Comparison of ENCODE assay signal across 14 cellular contexts in genomic region chr4:15955670-15956069, GRCh38. TPM values are rescaled to one million over a fixed set of nuclear protein-coding genes. Genes with fewer than 3 reads are reported as not detected.
DNase-seq lines count a peak whose midpoint lies in the region; ATAC-seq and TF ChIP-seq lines count a peak whose summit lies in the region.
"Had no signal": no experiment of that assay in that cellular context is flagged by ENCODE, and none has a peak within 500 bp of the region (broad histone marks: within the 10 kb centered on the region; RNA-seq: fewer than 3 reads in every experiment).

No MANE protein-coding gene starts in this region.

- H3K4me1 Mint-ChIP-seq in CD14-positive monocyte, result peaks cover 4% of the 10 kb centered on the region
- H3K4me1 Mint-ChIP-seq: endodermal cell had no signal

- TF ChIP-seq CTCF in GM12864 (IDR thresholded peaks at IDR 0.05; ENCODE audit: low read depth, low read length, missing control alignments) (peak; percentile 10), PC-3 (conservative IDR thresholded peaks at IDR 0.05; ENCODE audit: low read depth, low read length) (peak; percentile 42), fibroblast of lung (conservative IDR thresholded peaks at IDR 0.05 in 1 of 2, IDR thresholded peaks at IDR 0.05 in 1 of 2; ENCODE audit: low read depth in 1 of 2, low read length in 2 of 2) (peak; percentile 15 to 18), CD14-positive monocyte (IDR thresholded peaks at IDR 0.05) (no peak)

- in situ Hi-C loops in ACHN (cut with HindIII; ENCODE audit: low pct_ligation_motif_present, low pct_unique_long_range_greater_than_20kb, low sequenced_read_pairs), result no loop called here

- H3K27me3 ChIP-seq in PC-3 (ENCODE audit: low read length) (no peaks in the 10 kb centered on the region), fibroblast of lung (ENCODE audit: control insufficient read depth, insufficient read depth, low read length) (no peaks in the 10 kb centered on the region), H7 (ENCODE audit: control insufficient read depth, insufficient read depth, low read length) (no peaks in the 10 kb centered on the region)
- H3K27me3 ChIP-seq: body of pancreas, Peyer's patch had no signal

- intact Hi-C loops in PC-3 (cut with micrococcal nuclease), result loop anchor here (1.0 to 2.0 kb wide), 5 partner anchors 43 to 476 kb away; no protein-coding TSS in a partner anchor
- intact Hi-C loops in CD14-positive monocyte (cut with micrococcal nuclease), result loop anchor here (1.0 to 5.0 kb wide), 4 partner anchors 47 to 148 kb away; no protein-coding TSS in a partner anchor

- no peaks in the 10 kb centered on the region for H3K79me2 ChIP-seq in PC-3 (ENCODE audit: low read length)
- H3K79me2 ChIP-seq in fibroblast of lung (ENCODE audit: control insufficient read depth, insufficient read depth, low read length), result no peaks in the 10 kb centered on the region

- H3K9me3 ChIP-seq in PC-3 (ENCODE audit: low read length) (no peaks in the 10 kb centered on the region), fibroblast of lung (ENCODE audit: control insufficient read depth, insufficient read depth, low read depth, low read length) (no peaks in the 10 kb centered on the region)
- H3K9me3 ChIP-seq: body of pancreas, Peyer's patch had no signal

- BruUV-seq in PC-3 (replicated peaks; lab: Mats Ljungman, UMichigan), result no TSS peak

- peaks cover 6% of the 10 kb centered on the region for H3K4me1 ChIP-seq in PC-3 (ENCODE audit: insufficient read depth, low read length)
- H3K4me1 ChIP-seq in fibroblast of lung (ENCODE audit: control insufficient read depth, extremely low read depth, insufficient read depth, low read length), result no peaks in the 10 kb centered on the region
- H3K4me1 ChIP-seq: body of pancreas, Peyer's patch had no signal

- no peak overlapping the region for H3K4me2 ChIP-seq in PC-3 (ENCODE audit: low read length)
- no peak overlapping the region for H3K4me2 ChIP-seq in fibroblast of lung (ENCODE audit: extremely low read depth, insufficient read depth, low read length)
- H3K4me2 ChIP-seq: GM23338 had no signal

- no peak overlapping the region for H3K27ac Mint-ChIP-seq in CD14-positive monocyte
- H3K27ac Mint-ChIP-seq: CD8-positive, alpha-beta T cell; endodermal cell; GM23338 had no signal

- no peaks in the 10 kb centered on the region for H4K20me1 ChIP-seq in PC-3 (ENCODE audit: low read length)
- no peaks in the 10 kb centered on the region for H4K20me1 ChIP-seq in fibroblast of lung (ENCODE audit: control insufficient read depth, extremely low read depth, insufficient read depth, low read length)

- H3K9me3 Mint-ChIP-seq in CD14-positive monocyte, result peaks cover 5 to 9% (median 6%) of the 10 kb centered on the region in 7 donors
- H3K9me3 Mint-ChIP-seq: CD8-positive, alpha-beta T cell had no signal

- no peaks in the 10 kb centered on the region for H3K36me3 Mint-ChIP-seq in CD14-positive monocyte
- H3K36me3 Mint-ChIP-seq: CD8-positive, alpha-beta T cell had no signal

- H3K4me3 Mint-ChIP-seq in CD14-positive monocyte, result no peak overlapping the region
- H3K4me3 Mint-ChIP-seq: CD8-positive, alpha-beta T cell; endodermal cell; GM23338 had no signal

- ATAC-seq in PC-3, result peak; percentile 71

- H3K36me3 ChIP-seq in PC-3 (ENCODE audit: low read depth, low read length), result no peaks in the 10 kb centered on the region
- H3K36me3 ChIP-seq in fibroblast of lung (ENCODE audit: control insufficient read depth, insufficient read depth, low read length), result no peaks in the 10 kb centered on the region
- H3K36me3 ChIP-seq in H7 (replicated peaks; ENCODE audit: control insufficient read depth, insufficient read depth, low read length), result no peaks in the 10 kb centered on the region
- H3K36me3 ChIP-seq: Peyer's patch had no signal

- DNase-seq in ACHN, result peak; percentile 6
- no peak for DNase-seq in GM12864 (ENCODE audit: low read depth)
- DNase-seq in PC-3, result peak; percentile 49
- peak; percentile 4 to 13 for DNase-seq in fibroblast of lung (ENCODE audit: low read depth in 2 of 2)
- no peak for DNase-seq in H7
- no peak for DNase-seq in activated naive CD4-positive, alpha-beta T cell treated with anti-CD3 and anti-CD28 coated beads, Interleukin-2, amount 50 U/mL, for 16 hours
- no peak for DNase-seq in CD14-positive monocyte (ENCODE audit: low spot score)
- DNase-seq in putamen (ENCODE audit: low spot score), result no peak

- H3K27me3 Mint-ChIP-seq in CD14-positive monocyte (ENCODE audit: low read depth in 3 of 3), result peaks cover 0 to 4% (median 3%) of the 10 kb centered on the region in 3 donors

- no peaks in the 10 kb centered on the region for H3K9me2 ChIP-seq in PC-3 (replicated peaks; ENCODE audit: low read length)

- no peaks in the 10 kb centered on the region for H3F3A ChIP-seq in PC-3 (ENCODE audit: low read length, unreplicated experiment)

- POLR2A ChIA-PET in PC-3 (lab: Charles Lee; ENCODE audit: unreplicated experiment), result interaction anchor here (0.9 kb wide), 1 partner anchor 73 kb away, joined by 3 read pairs; no protein-coding TSS in a partner anchor

- H3K4me3 ChIP-seq in GM12864 (ENCODE audit: low read depth, low read length) (no peak overlapping the region), PC-3 (ENCODE audit: low read length) (no peak overlapping the region), fibroblast of lung (replicated peaks in 1 of 4; ENCODE audit: control extremely low read depth in 1 of 4, insufficient read depth in 1 of 4, low read depth in 3 of 4, low read length in 4 of 4) (no peak overlapping the region), H7 (ENCODE audit: insufficient read depth, low read depth, low read length) (no peak overlapping the region)
- H3K4me3 ChIP-seq: body of pancreas, GM23338, Peyer's patch had no signal

- H2AFZ ChIP-seq in PC-3 (ENCODE audit: low read length), result 0 out of 2 replicates have a peak overlapping the region, but pooled peaks have one; percentile 19
- H2AFZ ChIP-seq in fibroblast of lung (ENCODE audit: low read length), result no peak overlapping the region
- H2AFZ ChIP-seq: GM23338 had no signal

- H3K9ac ChIP-seq in PC-3 (ENCODE audit: low read length), result peak overlapping the region; percentile 45; the same call in 1 of the 2 replicates
- no peak overlapping the region for H3K9ac ChIP-seq in fibroblast of lung (ENCODE audit: insufficient read depth, low read length)

- CTCF ChIA-PET in PC-3 (lab: Charles Lee), result interaction anchor here (0.9 to 1.7 kb wide), 8 partner anchors 18 to 476 kb away, joined by 4 to 69 read pairs (median 8); partner anchors contain the start of gene FGFBP1

- H3K27ac ChIP-seq in PC-3 (ENCODE audit: low read length) (peak overlapping the region; percentile 67), fibroblast of lung (ENCODE audit: insufficient read depth, low read length) (no peak overlapping the region)
- H3K27ac ChIP-seq: body of pancreas, Peyer's patch had no signal

RNA-seq across cellular contexts. Expression of gene FGFBP2, which starts 7.3 kb away (rescaled TPM):
- total RNA-seq in PC-3 (2014; rRNA removed), result not detected in 2 replicates
- total RNA-seq in fibroblast of lung, result not detected in 2 replicates
- polyA plus RNA-seq in fibroblast of lung, result 0.09 TPM in 1 of 2 replicates, not detected in the other
- polyA plus RNA-seq in fibroblast of lung (2012), result 0.15 TPM in 1 of 2 replicates, not detected in the other
- polyA minus RNA-seq in fibroblast of lung (ENCODE audit: low replicate concordance), result not detected in 2 replicates
- not detected in 2 replicates for total RNA-seq in H7 (2014; rRNA removed; shearing (Covaris generic))
- polyA plus RNA-seq in CD14-positive monocyte, result 1 to 10 TPM in 1 of 2 donors, under 1 TPM in 1; 0.61 to 1.1 TPM
- total RNA-seq: endodermal cell, Peyer's patch, pulmonary artery endothelial cell had no signal

RNA-seq across cellular contexts. Expression of gene FGFBP1, which starts 17.1 kb away (rescaled TPM):
- total RNA-seq in PC-3 (2014; rRNA removed) (80.5 and 133 TPM in 2 replicates), fibroblast of lung (not detected in 2 replicates)
- polyA plus RNA-seq in fibroblast of lung (not detected in 2 replicates), CD14-positive monocyte (not detected)
- polyA plus RNA-seq in fibroblast of lung (2012), result not detected in 2 replicates
- not detected in 2 replicates for polyA minus RNA-seq in fibroblast of lung (ENCODE audit: low replicate concordance)
- total RNA-seq in H7 (2014; rRNA removed; shearing (Covaris generic)), result not detected in 2 replicates
- total RNA-seq: body of pancreas; CD8-positive, alpha-beta T cell; endodermal cell; GM23338; pulmonary artery endothelial cell had no signal

Comparison
In these comparisons a context has a peak if more than half of its experiments do, and no peak if none do; other contexts are left out.
1. DNase-seq: peak in ACHN (single experiment), PC-3 (single experiment) and fibroblast of lung (2 of 2); none in GM12864 (single experiment), H7 (single experiment), activated naive CD4-positive, alpha-beta T cell treated with anti-CD3 and anti-CD28 coated beads, Interleukin-2, amount 50 U/mL, for 16 hours (single experiment), CD14-positive monocyte (single experiment) and putamen (single experiment).
2. RNA of gene FGFBP1, which starts 17.1 kb away (total RNA-seq): 80.5 to 133 TPM in PC-3; not detected in fibroblast of lung and not detected in H7; every median in the first group is over 10 times any median in the second.